Comparison of ENCODE assay signal across 28 cellular contexts in the genomic region with DNA sequence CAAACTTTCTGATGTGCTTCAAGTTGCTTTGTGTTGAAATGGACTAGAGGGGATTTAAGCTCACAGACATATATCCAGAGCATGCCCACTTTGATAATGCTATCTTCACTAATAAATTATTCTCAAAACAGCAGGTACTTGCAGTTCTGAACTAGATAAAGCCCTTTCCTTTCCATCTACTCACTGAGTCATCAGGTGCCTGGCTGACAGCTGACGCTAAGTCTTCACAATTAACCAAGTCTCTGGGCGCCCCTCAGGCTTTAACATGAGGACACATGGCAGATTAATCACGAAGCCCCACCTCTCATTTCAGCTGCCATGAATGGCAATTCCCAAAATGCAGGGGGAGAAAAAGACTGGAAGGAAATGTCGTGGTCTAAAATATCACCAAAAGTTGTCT. TPM values are rescaled to one million over a fixed set of nuclear protein-coding genes. Genes with fewer than 3 reads are reported as not detected.
A peak's percentile ranks its signal among the peaks of the same experiment; 100 is the strongest.
DNase-seq lines count a peak whose midpoint lies in the region; ATAC-seq and TF ChIP-seq lines count a peak whose summit lies in the region.
"Had no signal": no experiment of that assay in that cellular context is flagged by ENCODE, and none has a peak within 500 bp of the region (broad histone marks: within the 10 kb centered on the region; RNA-seq: fewer than 3 reads in every experiment).

No MANE protein-coding gene starts in this region.

- H3K36me3 ChIP-seq in breast epithelium (no peaks in the 10 kb centered on the region), SJCRH30 (no peaks in the 10 kb centered on the region), hepatocyte (replicated peaks; ENCODE audit: insufficient read depth, low read depth) (no peaks in the 10 kb centered on the region), endodermal cell (ENCODE audit: control insufficient read depth, insufficient read depth, low read length) (no peaks in the 10 kb centered on the region)

- H3K4me2 ChIP-seq in hepatocyte = no peak overlapping the region
- H3K4me2 ChIP-seq: A549 had no signal

- H3K27me3 Mint-ChIP-seq in MCF 10A (ENCODE audit: insufficient read depth, unreplicated experiment) (no peaks in the 10 kb centered on the region), endodermal cell (ENCODE audit: insufficient read depth) (no peaks in the 10 kb centered on the region)
- H3K27me3 Mint-ChIP-seq: CD4-positive, alpha-beta memory T cell had no signal

- H3K9me3 Mint-ChIP-seq in MCF 10A (ENCODE audit: unreplicated experiment) = no peaks in the 10 kb centered on the region
- H3K9me3 Mint-ChIP-seq in endodermal cell = no peaks in the 10 kb centered on the region
- H3K9me3 Mint-ChIP-seq: CD4-positive, alpha-beta memory T cell had no signal

- H3K27ac Mint-ChIP-seq in MCF 10A (ENCODE audit: low read depth, unreplicated experiment) (no peak overlapping the region), endodermal cell (no peak overlapping the region)

- H4K20me1 ChIP-seq in hepatocyte (ENCODE audit: insufficient read depth, poor library complexity, severe bottlenecking) = no peaks in the 10 kb centered on the region

- no peaks in the 10 kb centered on the region for H3K27me3 ChIP-seq in breast epithelium
- no peaks in the 10 kb centered on the region for H3K27me3 ChIP-seq in SJCRH30
- H3K27me3 ChIP-seq in hepatocyte = no peaks in the 10 kb centered on the region
- no peaks in the 10 kb centered on the region for H3K27me3 ChIP-seq in endodermal cell (ENCODE audit: control insufficient read depth, insufficient read depth, low read length, poor library complexity, severe bottlenecking)

- H3K9me3 ChIP-seq in breast epithelium (no peaks in the 10 kb centered on the region), SJCRH30 (replicated peaks) (no peaks in the 10 kb centered on the region), hepatocyte (ENCODE audit: low read depth) (no peaks in the 10 kb centered on the region), endodermal cell (ENCODE audit: control insufficient read depth, low read length) (no peaks in the 10 kb centered on the region)
- H3K9me3 ChIP-seq: A549 had no signal

- H3K27ac ChIP-seq in breast epithelium (no peak overlapping the region), SJCRH30 (no peak overlapping the region), hepatocyte (peak overlapping the region; percentile 67), endodermal cell (ENCODE audit: low read depth, low read length) (no peak overlapping the region)
- H3K27ac ChIP-seq: A549 had no signal

- intact Hi-C loops in MCF 10A (cut with micrococcal nuclease) (no loop called here), breast epithelium (cut with DNase I; ENCODE audit: low total_unique reads) (no loop called here)

- TF ChIP-seq POLR2A in breast epithelium (IDR thresholded peaks at IDR 0.05) = no peak

- H3K36me3 Mint-ChIP-seq in MCF 10A (ENCODE audit: insufficient read depth, unreplicated experiment) = peaks cover 7% of the 10 kb centered on the region
- H3K36me3 Mint-ChIP-seq in endodermal cell (ENCODE audit: low read depth) = no peaks in the 10 kb centered on the region

- TF ChIP-seq CTCF in MCF 10A (IDR thresholded peaks at IDR 0.05; ENCODE audit: unreplicated experiment) = no peak
- no peak for TF ChIP-seq CTCF in breast epithelium (IDR thresholded peaks at IDR 0.05)
- no peak for TF ChIP-seq CTCF in hepatocyte (IDR thresholded peaks at IDR 0.05; ENCODE audit: poor library complexity)
- no peak for TF ChIP-seq CTCF in endodermal cell (conservative IDR thresholded peaks at IDR 0.05)

- H3K9me2 ChIP-seq in hepatocyte (replicated peaks; ENCODE audit: insufficient read depth) = no peaks in the 10 kb centered on the region

- H3K79me2 ChIP-seq in hepatocyte = no peaks in the 10 kb centered on the region

- no TSS peak for BruUV-seq in MCF 10A (replicated peaks; lab: Mats Ljungman, UMichigan)

- CTCF ChIA-PET in MCF 10A (lab: Yijun Ruan, JAX) = interaction anchor here (1.1 kb wide), 1 partner anchor 162 kb away, joined by 3 read pairs; no protein-coding TSS in a partner anchor

- H2AFZ ChIP-seq in hepatocyte = no peak overlapping the region

- ATAC-seq in HG02642 (IDR thresholded peaks at IDR 0.05; ENCODE audit: poor library complexity, unreplicated experiment) = no peak
- ATAC-seq: A549, GM12878, HepG2, PC-3, SK-N-SH treated with all-trans-retinoic acid at 6 μM for 48 hours had no signal

- H3K9ac ChIP-seq in endodermal cell (ENCODE audit: extremely low read depth, low read length, poor library complexity, severe bottlenecking) = no peak overlapping the region

- WGBS in hepatocyte (ENCODE audit: low lambda C conversion rate, missing lambda C conversion rate) = 76% methylated on average over 4 of the region's 4 CpGs
- WGBS in endodermal cell (ENCODE audit: insufficient coverage in 1 of 2, insufficient read length in 1 of 2), 2 experiments = 90 to 96% methylated on average over 3 of the region's 4 CpGs

- POLR2A ChIA-PET in MCF 10A (lab: Yijun Ruan, JAX) = interaction anchor here (0.7 kb wide), 1 partner anchor 51 kb away, joined by 3 read pairs; no protein-coding TSS in a partner anchor

- H3K4me1 Mint-ChIP-seq in MCF 10A (ENCODE audit: insufficient read depth, unreplicated experiment) = peaks cover 15% of the 10 kb centered on the region
- peaks cover 4% of the 10 kb centered on the region for H3K4me1 Mint-ChIP-seq in endodermal cell
- H3K4me1 Mint-ChIP-seq: CD4-positive, alpha-beta memory T cell had no signal

- H3K4me3 Mint-ChIP-seq in MCF 10A (ENCODE audit: unreplicated experiment) (no peak overlapping the region), endodermal cell (no peak overlapping the region)
- H3K4me3 Mint-ChIP-seq: CD4-positive, alpha-beta memory T cell had no signal

- no peak overlapping the region for H3K4me3 ChIP-seq in breast epithelium
- no peak overlapping the region for H3K4me3 ChIP-seq in SJCRH30
- H3K4me3 ChIP-seq in hepatocyte = no peak overlapping the region
- H3K4me3 ChIP-seq in endodermal cell (ENCODE audit: low read length) = no peak overlapping the region
- H3K4me3 ChIP-seq: A549, GM12878 had no signal

- H3K4me1 ChIP-seq in breast epithelium (peaks cover 0 to 7% of the 10 kb centered on the region in 2 donors), SJCRH30 (peaks cover 12% of the 10 kb centered on the region; the same call in 1 of the 2 replicates), hepatocyte (ENCODE audit: insufficient read depth) (peaks cover 34% of the 10 kb centered on the region), endodermal cell (ENCODE audit: control insufficient read depth, insufficient read depth, low read length) (no peaks in the 10 kb centered on the region)
- H3K4me1 ChIP-seq: A549 had no signal

- DNase-seq in MCF 10A (ENCODE audit: unreplicated experiment) = peak; percentile 32
- DNase-seq in breast epithelium (ENCODE audit: low spot score in 2 of 2) = no peak
- peak; percentile 10 to 22 for DNase-seq in SJCRH30
- no peak for DNase-seq in hepatocyte (ENCODE audit: low spot score)
- no peak for DNase-seq in inferior parietal cortex (ENCODE audit: extremely low spot score)
- no peak for DNase-seq in endodermal cell
- DNase-seq: AML-193; C1 segment of cervical spinal cord; CD4-positive, alpha-beta memory T cell; COR-L47; DMS53; EL; GDM1; HCEC 1CT; MM.1S; NCI-H1048; NCI-H1694; NCI-H2081; NCI-H2227 treated with DMSO at 0.1 percent for 48 hours; NCI-H748 treated with DMSO at 0.1 percent for 48 hours; NK-92 treated with Interleukin-12 subunit alpha and Interleukin-12 subunit beta, amount 100 ng/mL, for 24 hours; PC-3 had no signal

RNA-seq across cellular contexts. Expression of a gene that starts 29.5 kb away (rescaled TPM):
- total RNA-seq in MCF 10A (2022) = 0.28 TPM in 1 of 2 replicates, not detected in the other
- 100 to 1,000 TPM in 2 of 3 donors, 10 to 100 TPM in 1; 94.7 to 386 (median 216) TPM for total RNA-seq in breast epithelium
- 0.34 and 0.48 TPM in 2 replicates for total RNA-seq in SJCRH30 (2014; rRNA removed; shearing (Covaris generic))
- total RNA-seq in hepatocyte = 253 and 281 TPM in 2 replicates
- 284 and 315 TPM in 2 replicates for polyA plus RNA-seq in hepatocyte
- 1 to 10 TPM; 5.0 to 9.3 TPM for total RNA-seq in endodermal cell
- polyA plus RNA-seq in endodermal cell (2013, experiment 1 of 2) = 1.6 TPM
- 1.7 TPM for polyA plus RNA-seq in endodermal cell (2013, experiment 2 of 2)
- total RNA-seq: HT1080 had no signal

Comparison
In these comparisons a context has a peak if more than half of its experiments do, and no peak if none do; other contexts are left out.
1. DNase-seq: peak in MCF 10A (single experiment) and SJCRH30 (2 of 2); none in breast epithelium (0 of 2), hepatocyte (single experiment), inferior parietal cortex (single experiment) and endodermal cell (single experiment).
2. RNA of a gene that starts 29.5 kb away (total RNA-seq): 253 to 281 TPM in hepatocyte and 94.7 to 386 TPM in breast epithelium; 5.0 to 9.3 TPM in endodermal cell, 0.34 to 0.48 TPM in SJCRH30 and 0.28 TPM in MCF 10A; every median in the first group is over 4 times any median in the second.